26 cellular contexts compared by ENCODE assay signal in genomic region chr4:8910100-8910821, GRCh38. TPM values are rescaled to one million over a fixed set of nuclear protein-coding genes. Genes with fewer than 3 reads are reported as not detected.
A peak's percentile ranks its signal among the peaks of the same experiment; 100 is the strongest.
DNase-seq lines count a peak whose midpoint lies in the region; ATAC-seq and TF ChIP-seq lines count a peak whose summit lies in the region.
"Had no signal": no experiment of that assay in that cellular context is flagged by ENCODE, and none has a peak within 500 bp of the region (broad histone marks: within the 10 kb centered on the region; RNA-seq: fewer than 3 reads in every experiment).

No MANE protein-coding gene starts in this region.

- no peaks in the 10 kb centered on the region for H3K36me3 ChIP-seq in lower lobe of right lung
- no peaks in the 10 kb centered on the region for H3K36me3 ChIP-seq in testis (ENCODE audit: low read depth, missing control alignments)
- H3K36me3 ChIP-seq: BLaER1 treated with 17β-estradiol and CSF1 and Interleukin-3, amounts not matched to agents 10 nM and 100 nM; gastrocnemius medialis; neutrophil; SJCRH30 had no signal

- no peak for TF ChIP-seq POLR2A in testis (IDR thresholded peaks at IDR 0.05)

- H3K27ac ChIP-seq in lower lobe of right lung (no peak overlapping the region), testis (no peak overlapping the region)
- H3K27ac ChIP-seq: BLaER1 treated with 17β-estradiol and CSF1 and Interleukin-3, amounts not matched to agents 10 nM and 100 nM; gastrocnemius medialis; neutrophil; SJCRH30 had no signal

- DNase-seq in activated CD8-positive, alpha-beta memory T cell treated with anti-CD3 and anti-CD28 coated beads for 24 hours, result peak; percentile 3
- no peak for DNase-seq in activated CD8-positive, alpha-beta memory T cell treated with anti-CD3 and anti-CD28 coated beads, Interleukin-2, amount 10 ng/mL, durations not matched to agents 7 days and 5 days
- DNase-seq in HuH-7.5 (ENCODE audit: low spot score) (peak; percentile 8), lower lobe of right lung (peak; percentile 41), testis (peak; percentile 9), amniotic stem cell (lab: John Stamatoyannopoulos, UW) (no peak)
- DNase-seq in T-helper 2 cell treated with Interferon-gamma antibody and Interleukin-4, amounts not matched to agents 5 μg/mL and 100 μg/mL, for 36 hours (ENCODE audit: low spot score), result no peak
- DNase-seq: activated CD8-positive, alpha-beta T cell treated with anti-CD3 and anti-CD28 coated beads for 36 hours; activated T-cell treated with anti-CD3 and anti-CD28 coated beads, Interleukin-2, amount 50 U/mL, for 72 hours; gastrocnemius medialis; NCI-H187; NCI-H226; PC-3; trophoblast cell had no signal

- H3K4me3 ChIP-seq in lower lobe of right lung (no peak overlapping the region), testis (no peak overlapping the region)
- H3K4me3 ChIP-seq: BLaER1 treated with 17β-estradiol and CSF1 and Interleukin-3, amounts not matched to agents 10 nM and 100 nM; gastrocnemius medialis; SJCRH30 had no signal

- H3K27me3 ChIP-seq in lower lobe of right lung (ENCODE audit: low read depth) (peaks cover 20% of the 10 kb centered on the region), testis (no peaks in the 10 kb centered on the region)
- H3K27me3 ChIP-seq: BLaER1 treated with 17β-estradiol and CSF1 and Interleukin-3, amounts not matched to agents 10 nM and 100 nM; neutrophil had no signal

- CTCF ChIA-PET in activated CD8-positive, alpha-beta memory T cell treated with anti-CD3 and anti-CD28 coated beads, Interleukin-2, amount 10 ng/mL, durations not matched to agents 7 days and 5 days (lab: Charles Lee), result no interaction called here

- ATAC-seq in activated CD8-positive, alpha-beta memory T cell treated with anti-CD3 and anti-CD28 coated beads, Interleukin-2, amount 10 ng/mL, durations not matched to agents 7 days and 5 days, result no peak
- ATAC-seq in lower lobe of right lung (no peak), HG03520 (IDR thresholded peaks at IDR 0.05; ENCODE audit: unreplicated experiment) (no peak)
- ATAC-seq: activated CD8-positive, alpha-beta T cell treated with anti-CD3 and anti-CD28 coated beads for 36 hours; activated T-cell treated with anti-CD3 and anti-CD28 coated beads, Interleukin-2, amount 50 U/mL, for 72 hours; gastrocnemius medialis; left colon; PC-3; stimulated activated memory B cell treated with anti-CD40 and anti-IgM and Interleukin-4, amounts not matched to agents 10 μg/mL and 1 μg/mL and 100 μg/mL, for 72 hours; T-helper 17 cell had no signal

- no peaks in the 10 kb centered on the region for H3K9me3 Mint-ChIP-seq in activated CD8-positive, alpha-beta memory T cell treated with anti-CD3 and anti-CD28 coated beads, Interleukin-2, amount 10 ng/mL, durations not matched to agents 7 days and 5 days (ENCODE audit: low read depth)
- H3K9me3 Mint-ChIP-seq in T-helper 2 cell treated with Interferon-gamma antibody and Interleukin-4, amounts not matched to agents 5 μg/mL and 100 μg/mL, for 36 hours, result no peaks in the 10 kb centered on the region
- H3K9me3 Mint-ChIP-seq: activated CD8-positive, alpha-beta T cell treated with anti-CD3 and anti-CD28 coated beads for 36 hours; activated T-cell treated with anti-CD3 and anti-CD28 coated beads, Interleukin-2, amount 50 U/mL, for 72 hours had no signal

- H3K4me1 Mint-ChIP-seq in activated CD8-positive, alpha-beta memory T cell treated with anti-CD3 and anti-CD28 coated beads, Interleukin-2, amount 10 ng/mL, durations not matched to agents 7 days and 5 days, result no peaks in the 10 kb centered on the region
- H3K4me1 Mint-ChIP-seq in T-helper 2 cell treated with Interferon-gamma antibody and Interleukin-4, amounts not matched to agents 5 μg/mL and 100 μg/mL, for 36 hours (ENCODE audit: low read depth), result no peaks in the 10 kb centered on the region
- H3K4me1 Mint-ChIP-seq: stimulated activated memory B cell treated with anti-CD40 and anti-IgM and Interleukin-4, amounts not matched to agents 10 μg/mL and 1 μg/mL and 100 μg/mL, for 72 hours; T-helper 17 cell had no signal

- 83 to 85% methylated on average over 19 to 30 of the region's 30 CpGs for WGBS in testis, 2 donors

- H3K4me1 ChIP-seq in lower lobe of right lung, result no peaks in the 10 kb centered on the region
- H3K4me1 ChIP-seq in testis, result no peaks in the 10 kb centered on the region
- H3K4me1 ChIP-seq: gastrocnemius medialis, SJCRH30 had no signal

- no peaks in the 10 kb centered on the region for H3K36me3 Mint-ChIP-seq in activated CD8-positive, alpha-beta memory T cell treated with anti-CD3 and anti-CD28 coated beads, Interleukin-2, amount 10 ng/mL, durations not matched to agents 7 days and 5 days
- no peaks in the 10 kb centered on the region for H3K36me3 Mint-ChIP-seq in T-helper 2 cell treated with Interferon-gamma antibody and Interleukin-4, amounts not matched to agents 5 μg/mL and 100 μg/mL, for 36 hours (ENCODE audit: low read depth)
- H3K36me3 Mint-ChIP-seq: stimulated activated memory B cell treated with anti-CD40 and anti-IgM and Interleukin-4, amounts not matched to agents 10 μg/mL and 1 μg/mL and 100 μg/mL, for 72 hours had no signal

- intact Hi-C loops in lower lobe of right lung (cut with DNase I), result no loop called here
- intact Hi-C loops in testis (cut with DNase I; ENCODE audit: low total_unique reads), result no loop called here

- H3K27me3 Mint-ChIP-seq in activated CD8-positive, alpha-beta memory T cell treated with anti-CD3 and anti-CD28 coated beads, Interleukin-2, amount 10 ng/mL, durations not matched to agents 7 days and 5 days, result no peaks in the 10 kb centered on the region
- no peaks in the 10 kb centered on the region for H3K27me3 Mint-ChIP-seq in T-helper 2 cell treated with Interferon-gamma antibody and Interleukin-4, amounts not matched to agents 5 μg/mL and 100 μg/mL, for 36 hours (ENCODE audit: low read depth)
- H3K27me3 Mint-ChIP-seq: activated CD8-positive, alpha-beta T cell treated with anti-CD3 and anti-CD28 coated beads for 36 hours; T-helper 17 cell had no signal

- no peaks in the 10 kb centered on the region for H3K9me3 ChIP-seq in lower lobe of right lung
- H3K9me3 ChIP-seq in testis, result no peaks in the 10 kb centered on the region
- H3K9me3 ChIP-seq: BLaER1 treated with 17β-estradiol and CSF1 and Interleukin-3, amounts not matched to agents 10 nM and 100 nM; gastrocnemius medialis; neutrophil; SJCRH30 had no signal

- no peak overlapping the region for H3K4me3 Mint-ChIP-seq in activated CD8-positive, alpha-beta memory T cell treated with anti-CD3 and anti-CD28 coated beads, Interleukin-2, amount 10 ng/mL, durations not matched to agents 7 days and 5 days
- no peak overlapping the region for H3K4me3 Mint-ChIP-seq in T-helper 2 cell treated with Interferon-gamma antibody and Interleukin-4, amounts not matched to agents 5 μg/mL and 100 μg/mL, for 36 hours
- H3K4me3 Mint-ChIP-seq: activated CD8-positive, alpha-beta T cell treated with anti-CD3 and anti-CD28 coated beads for 36 hours; activated T-cell treated with anti-CD3 and anti-CD28 coated beads, Interleukin-2, amount 50 U/mL, for 72 hours; stimulated activated memory B cell treated with anti-CD40 and anti-IgM and Interleukin-4, amounts not matched to agents 10 μg/mL and 1 μg/mL and 100 μg/mL, for 72 hours; T-helper 17 cell had no signal

- no peak overlapping the region for H3K27ac Mint-ChIP-seq in activated CD8-positive, alpha-beta memory T cell treated with anti-CD3 and anti-CD28 coated beads, Interleukin-2, amount 10 ng/mL, durations not matched to agents 7 days and 5 days
- H3K27ac Mint-ChIP-seq in T-helper 2 cell treated with Interferon-gamma antibody and Interleukin-4, amounts not matched to agents 5 μg/mL and 100 μg/mL, for 36 hours, result no peak overlapping the region
- H3K27ac Mint-ChIP-seq: activated CD8-positive, alpha-beta T cell treated with anti-CD3 and anti-CD28 coated beads for 36 hours; activated T-cell treated with anti-CD3 and anti-CD28 coated beads, Interleukin-2, amount 50 U/mL, for 72 hours; stimulated activated memory B cell treated with anti-CD40 and anti-IgM and Interleukin-4, amounts not matched to agents 10 μg/mL and 1 μg/mL and 100 μg/mL, for 72 hours; T-helper 17 cell had no signal

- TF ChIP-seq CTCF in lower lobe of right lung (IDR thresholded peaks at IDR 0.05) (no peak), testis (IDR thresholded peaks at IDR 0.05) (no peak)

RNA-seq across cellular contexts. Expression of gene HMX1, which starts 38.6 kb away (rescaled TPM):
- not detected for total RNA-seq in activated CD8-positive, alpha-beta memory T cell treated with anti-CD3 and anti-CD28 coated beads, Interleukin-2, amount 10 ng/mL, durations not matched to agents 7 days and 5 days
- total RNA-seq in lower lobe of right lung (not detected), testis (1 to 10 TPM; 4.2 to 7.3 TPM)
- 0.65 TPM for polyA plus RNA-seq in testis (ENCODE audit: insufficient read depth, low read depth, low replicate concordance)
- total RNA-seq: activated CD8-positive, alpha-beta T cell treated with anti-CD3 and anti-CD28 coated beads for 36 hours; activated T-cell treated with anti-CD3 and anti-CD28 coated beads, Interleukin-2, amount 50 U/mL, for 72 hours; bronchial epithelial cell; dermis microvascular lymphatic vessel endothelial cell; gastrocnemius medialis; left colon; M059J; mononuclear cell; PC-3; SJCRH30; T-helper 17 cell had no signal
- polyA plus RNA-seq: esophagus had no signal

Comparison
In these comparisons a context has a peak if more than half of its experiments do, and no peak if none do; other contexts are left out.
1. DNase-seq: peak in activated CD8-positive, alpha-beta memory T cell treated with anti-CD3 and anti-CD28 coated beads for 24 hours (single experiment), HuH-7.5 (single experiment), lower lobe of right lung (single experiment) and testis (single experiment); none in activated CD8-positive, alpha-beta memory T cell treated with anti-CD3 and anti-CD28 coated beads, Interleukin-2, amount 10 ng/mL, durations not matched to agents 7 days and 5 days (single experiment), amniotic stem cell (single experiment) and T-helper 2 cell treated with Interferon-gamma antibody and Interleukin-4, amounts not matched to agents 5 μg/mL and 100 μg/mL, for 36 hours (single experiment).